ENCODE assay signal across 10 cellular contexts in genomic region chr7:35254496-35255416, GRCh38. TPM values are rescaled to one million over a fixed set of nuclear protein-coding genes. Genes with fewer than 3 reads are reported as not detected.
DNase-seq lines count a peak whose midpoint lies in the region; TF ChIP-seq lines count a peak whose summit lies in the region.
"Had no signal": no experiment of that assay in that cellular context is flagged by ENCODE, and none has a peak within 500 bp of the region (broad histone marks: within the 10 kb centered on the region; RNA-seq: fewer than 3 reads in every experiment).

No MANE protein-coding gene starts in this region.

- H3K27ac Mint-ChIP-seq in MCF 10A (ENCODE audit: low read depth, unreplicated experiment) (no peak overlapping the region), mesothelial cell of epicardium (peak overlapping the region; percentile 75)

- POLR2A ChIA-PET in MCF 10A (lab: Yijun Ruan, JAX): no interaction called here

- no TSS peak for BruUV-seq in MCF 10A (replicated peaks; lab: Mats Ljungman, UMichigan)

- H3K27me3 Mint-ChIP-seq in MCF 10A (ENCODE audit: insufficient read depth, unreplicated experiment) (peaks cover 53% of the 10 kb centered on the region), mesothelial cell of epicardium (ENCODE audit: low read depth) (peaks cover 98% of the 10 kb centered on the region)

- intact Hi-C loops in breast epithelium (cut with DNase I; ENCODE audit: low total_unique reads) (no loop called here), MCF 10A (cut with micrococcal nuclease) (no loop called here), vagina (cut with DNase I) (no loop called here)

- H3K4me1 ChIP-seq in breast epithelium: no peaks in the 10 kb centered on the region
- H3K4me1 ChIP-seq in vagina: peaks cover 19% of the 10 kb centered on the region

- no peak for DNase-seq in breast epithelium (ENCODE audit: low spot score in 2 of 2)
- DNase-seq in MCF 10A (ENCODE audit: unreplicated experiment): no peak
- no peak for DNase-seq in coronary artery (ENCODE audit: low spot score)
- no peak for DNase-seq in mesothelial cell of epicardium (ENCODE audit: low spot score in 2 of 2, unreplicated experiment in 2 of 2)
- no peak for DNase-seq in vagina (ENCODE audit: extremely low spot score in 2 of 2)
- no peak for DNase-seq in NCI-H1048 (lab: John Stamatoyannopoulos, UW)
- no peak for DNase-seq in NCI-H2227 (lab: John Stamatoyannopoulos, UW; ENCODE audit: unreplicated experiment)
- DNase-seq in NCI-H82 treated with DMSO at 0.1 percent for 48 hours (lab: John Stamatoyannopoulos, UW; ENCODE audit: unreplicated experiment): no peak
- DNase-seq: caudate nucleus had no signal

- H3K4me3 ChIP-seq in breast epithelium: peak overlapping the region in 2 of 3 donors; percentile 36 to 62
- peak overlapping the region; percentile 91 for H3K4me3 ChIP-seq in coronary artery
- H3K4me3 ChIP-seq in vagina: peak overlapping the region; percentile 34 to 40

- H3K9me3 Mint-ChIP-seq in MCF 10A (ENCODE audit: unreplicated experiment) (no peaks in the 10 kb centered on the region), mesothelial cell of epicardium (no peaks in the 10 kb centered on the region)

- H3K36me3 Mint-ChIP-seq in MCF 10A (ENCODE audit: insufficient read depth, unreplicated experiment) (no peaks in the 10 kb centered on the region), mesothelial cell of epicardium (no peaks in the 10 kb centered on the region)

- H3K4me1 Mint-ChIP-seq in MCF 10A (ENCODE audit: insufficient read depth, unreplicated experiment) (no peaks in the 10 kb centered on the region), mesothelial cell of epicardium (peaks cover 18% of the 10 kb centered on the region)

- TF ChIP-seq CTCF in breast epithelium (IDR thresholded peaks at IDR 0.05) (no peak), MCF 10A (IDR thresholded peaks at IDR 0.05; ENCODE audit: unreplicated experiment) (no peak), coronary artery (IDR thresholded peaks at IDR 0.05) (no peak), mesothelial cell of epicardium (IDR thresholded peaks at IDR 0.05; ENCODE audit: unreplicated experiment) (no peak), vagina (IDR thresholded peaks at IDR 0.05) (no peak)

- H3K4me3 Mint-ChIP-seq in MCF 10A (ENCODE audit: unreplicated experiment): no peak overlapping the region
- H3K4me3 Mint-ChIP-seq in mesothelial cell of epicardium: peak overlapping the region; percentile 60

- CTCF ChIA-PET in MCF 10A (lab: Yijun Ruan, JAX): no interaction called here

- TF ChIP-seq POLR2A in breast epithelium (IDR thresholded peaks at IDR 0.05) (no peak), vagina (IDR thresholded peaks at IDR 0.05) (no peak)

- H3K27ac ChIP-seq in breast epithelium (no peak overlapping the region), coronary artery (peak overlapping the region; percentile 11 to 83), vagina (no peak overlapping the region)
- H3K27ac ChIP-seq: C4-2B had no signal

- H3K27me3 ChIP-seq in breast epithelium (peaks cover 0 to 100% of the 10 kb centered on the region in 2 donors), vagina (peaks cover 38% of the 10 kb centered on the region)

- no peaks in the 10 kb centered on the region for H3K36me3 ChIP-seq in breast epithelium
- H3K36me3 ChIP-seq in vagina: no peaks in the 10 kb centered on the region

- H3K9me3 ChIP-seq in breast epithelium: peaks cover 0 to 8% of the 10 kb centered on the region in 2 donors
- no peaks in the 10 kb centered on the region for H3K9me3 ChIP-seq in vagina

RNA-seq across cellular contexts. Expression of gene TBX20, which starts 0.9 kb away (rescaled TPM):
- under 1 TPM in 1 of 3 donors, not detected in 2; 0.59 TPM for total RNA-seq in breast epithelium
- not detected in 2 replicates for total RNA-seq in MCF 10A (2022)
- 8.1 to 9.4 TPM (median 8.2 TPM) in 3 replicates for total RNA-seq in mesothelial cell of epicardium
- 0.49 TPM for total RNA-seq in vagina

Comparison
In these comparisons a context has a peak if more than half of its experiments do, and no peak if none do; other contexts are left out.
1. H3K27ac ChIP-seq: peak in coronary artery (2 of 2); none in breast epithelium (0 of 2) and vagina (single experiment).
2. H3K4me3 ChIP-seq: peak in every context shown above with its lines; median percentile 91 in coronary artery; 49 in breast epithelium; 37 in vagina.